ENCODE assay signal across 17 cellular contexts in genomic region chr4:158176108-158176507, GRCh38. TPM values are rescaled to one million over a fixed set of nuclear protein-coding genes. Genes with fewer than 3 reads are reported as not detected.
DNase-seq lines count a peak whose midpoint lies in the region; ATAC-seq, FAIRE-seq and TF ChIP-seq lines count a peak whose summit lies in the region.
"Had no signal": no experiment of that assay in that cellular context is flagged by ENCODE, and none has a peak within 500 bp of the region (broad histone marks: within the 10 kb centered on the region; RNA-seq: fewer than 3 reads in every experiment).

No MANE protein-coding gene starts in this region.

- peaks cover 0 to 2% of the 10 kb centered on the region in 2 donors for H3K4me1 ChIP-seq in small intestine (ENCODE audit: control insufficient read depth in 2 of 2, insufficient read depth in 1 of 2, low read depth in 1 of 2, low read length in 1 of 2)

- H3K36me3 ChIP-seq in small intestine (ENCODE audit: control insufficient read depth in 2 of 2, insufficient read depth in 2 of 2, low read length in 2 of 2) = no peaks in the 10 kb centered on the region
- H3K36me3 ChIP-seq: esophagus muscularis mucosa had no signal

- H3K27ac ChIP-seq in small intestine (ENCODE audit: low read depth in 1 of 2, low read length in 1 of 2) = no peak overlapping the region
- H3K27ac ChIP-seq: C4-2B, esophagus muscularis mucosa had no signal

- no peak for TF ChIP-seq CTCF in fibroblast of mammary gland (conservative IDR thresholded peaks at IDR 0.05; ENCODE audit: control insufficient read depth, insufficient read depth, low read depth, low read length)

- H3K4me3 ChIP-seq in fibroblast of mammary gland (ENCODE audit: control insufficient read depth, low read depth, low read length) (no peak overlapping the region), small intestine (ENCODE audit: low read depth in 1 of 2, low read length in 2 of 2) (no peak overlapping the region)
- H3K4me3 ChIP-seq: esophagus muscularis mucosa had no signal

- no peaks in the 10 kb centered on the region for H3K27me3 ChIP-seq in small intestine (ENCODE audit: control insufficient read depth in 2 of 2, insufficient read depth in 2 of 2, low read length in 2 of 2)
- H3K27me3 ChIP-seq: esophagus muscularis mucosa had no signal

- FAIRE-seq in small intestine (lab: Jason Lieb, UNC) = no peak

- WGBS in small intestine, 3 donors = 13 to 57% (median 38%) methylated on average over 2 of the region's 2 CpGs

- DNase-seq in ELR (ENCODE audit: low read depth) (peak; percentile 70), RPMI7951 (ENCODE audit: low read depth) (peak; percentile 16), fibroblast of mammary gland (ENCODE audit: low read depth) (peak; percentile 48), small intestine (peak; percentile 59), hypothalamus (lab: John Stamatoyannopoulos, UW) (no peak), SKM-1 (lab: John Stamatoyannopoulos, UW; ENCODE audit: unreplicated experiment) (no peak)
- DNase-seq: activated CD8-positive, alpha-beta T cell treated with anti-CD3 and anti-CD28 coated beads, Interleukin-2, amount 10 ng/mL, durations not matched to agents 7 days and 5 days; activated effector memory CD4-positive, alpha-beta T cell treated with anti-CD3 and anti-CD28 coated beads, Interleukin-2, amount 50 U/mL, for 16 hours; NCI-H1417; NCI-H524; retina; Right ventricle myocardium superior; stimulated activated naive CD4-positive, alpha-beta T cell treated with Interleukin-2 at 50 U/mL for 16 hours had no signal

- no peak for ATAC-seq in GM18870 (IDR thresholded peaks at IDR 0.05; ENCODE audit: unreplicated experiment)
- ATAC-seq in GM18858 (IDR thresholded peaks at IDR 0.05; ENCODE audit: unreplicated experiment) = no peak
- ATAC-seq: activated CD8-positive, alpha-beta T cell treated with anti-CD3 and anti-CD28 coated beads, Interleukin-2, amount 10 ng/mL, durations not matched to agents 7 days and 5 days had no signal

- no peaks in the 10 kb centered on the region for H3K9me3 ChIP-seq in small intestine (ENCODE audit: control insufficient read depth, low read depth)
- H3K9me3 ChIP-seq: esophagus muscularis mucosa had no signal

RNA-seq across cellular contexts. Expression of gene GASK1B, which starts 3.3 kb away (rescaled TPM):
- total RNA-seq in RPMI7951 (2014; rRNA removed; shearing (Covaris generic)) = 0.98 and 1.2 TPM in 2 replicates
- polyA plus RNA-seq in small intestine = 10 to 100 TPM in 1 of 3 donors, 1 to 10 TPM in 2; 1.8 to 10.7 (median 4.3) TPM
- total RNA-seq: activated CD8-positive, alpha-beta T cell treated with anti-CD3 and anti-CD28 coated beads, Interleukin-2, amount 10 ng/mL, durations not matched to agents 7 days and 5 days had no signal

RNA-seq across cellular contexts. Expression of gene TMEM144, which starts 34.2 kb away (rescaled TPM):
- 0.78 and 2.5 TPM in 2 replicates for total RNA-seq in RPMI7951 (2014; rRNA removed; shearing (Covaris generic))
- polyA plus RNA-seq in small intestine = 10 to 100 TPM; 10.1 to 15.0 (median 12.2) TPM
- total RNA-seq: activated CD8-positive, alpha-beta T cell treated with anti-CD3 and anti-CD28 coated beads, Interleukin-2, amount 10 ng/mL, durations not matched to agents 7 days and 5 days had no signal

Comparison
In these comparisons a context has a peak if more than half of its experiments do, and no peak if none do; other contexts are left out.
1. DNase-seq: peak in ELR (single experiment), RPMI7951 (single experiment), fibroblast of mammary gland (single experiment) and small intestine (single experiment); none in hypothalamus (0 of 51) and SKM-1 (single experiment).